Comparison of ENCODE assay signal across 10 cellular contexts in the genomic region with DNA sequence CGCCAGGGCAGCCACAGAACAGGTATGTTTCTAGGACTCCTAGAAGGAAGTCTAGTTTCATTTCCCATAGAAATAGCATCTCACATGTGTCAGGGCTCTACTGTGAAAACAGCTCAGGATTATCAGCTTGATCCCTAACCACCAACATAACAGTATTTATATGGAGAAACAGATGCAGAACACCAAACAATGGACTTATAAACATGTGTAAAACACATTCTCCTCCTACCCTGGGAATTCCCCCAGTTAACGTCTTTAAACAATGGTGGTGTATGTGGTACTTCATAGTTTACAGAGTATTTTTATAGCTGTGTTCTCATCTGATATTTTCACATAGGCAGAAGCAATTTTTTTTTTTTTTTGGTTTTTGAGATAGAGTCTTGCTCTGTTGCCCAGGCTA. TPM values are rescaled to one million over a fixed set of nuclear protein-coding genes. Genes with fewer than 3 reads are reported as not detected.
DNase-seq lines count a peak whose midpoint lies in the region; ATAC-seq, FAIRE-seq and TF ChIP-seq lines count a peak whose summit lies in the region.
"Had no signal": no experiment of that assay in that cellular context is flagged by ENCODE, and none has a peak within 500 bp of the region (broad histone marks: within the 10 kb centered on the region; RNA-seq: fewer than 3 reads in every experiment).

No MANE protein-coding gene starts in this region.

- H3K9ac ChIP-seq in liver (ENCODE audit: low read depth in 1 of 2, low read length in 2 of 2) (no peak overlapping the region), HepG2 (ENCODE audit: insufficient read depth, low read depth, low read length) (no peak overlapping the region)

- peaks cover 15 to 53% (median 27%) of the 10 kb centered on the region in 4 donors for H3K4me1 ChIP-seq in liver (ENCODE audit: control insufficient read depth in 4 of 4, insufficient read depth in 4 of 4, low read length in 3 of 4)
- H3K4me1 ChIP-seq in HepG2 (ENCODE audit: insufficient read depth, low read length): peaks cover 39% of the 10 kb centered on the region
- H3K4me1 ChIP-seq in lower lobe of right lung: peaks cover 69% of the 10 kb centered on the region

- no peak for DNase-seq in HepG2 (ENCODE audit: low spot score)
- no peak for DNase-seq in activated CD8-positive, alpha-beta T cell treated with anti-CD3 and anti-CD28 coated beads, Interleukin-2, amount 10 ng/mL, durations not matched to agents 7 days and 5 days
- no peak for DNase-seq in lower lobe of right lung
- DNase-seq in NCI-H146 (lab: John Stamatoyannopoulos, UW): no peak
- DNase-seq in stimulated activated naive CD4-positive, alpha-beta T cell (lab: John Stamatoyannopoulos, UW): no peak
- DNase-seq in NCI-H2227 (lab: John Stamatoyannopoulos, UW; ENCODE audit: unreplicated experiment): no peak
- DNase-seq: NCI-H774, ovary had no signal

- intact Hi-C loops in HepG2 (cut with micrococcal nuclease; ENCODE audit: unreplicated experiment) (no loop called here), lower lobe of right lung (cut with DNase I) (no loop called here)

- TF ChIP-seq CTCF in liver (IDR thresholded peaks at IDR 0.05; ENCODE audit: low read depth, low read length, missing input control) (no peak), HepG2 (CRISPR knock-in tag; IDR thresholded peaks at IDR 0.05) (no peak), lower lobe of right lung (IDR thresholded peaks at IDR 0.05) (no peak)

- peaks cover 91% of the 10 kb centered on the region for H3K4me1 Mint-ChIP-seq in activated CD8-positive, alpha-beta T cell treated with anti-CD3 and anti-CD28 coated beads, Interleukin-2, amount 10 ng/mL, durations not matched to agents 7 days and 5 days (ENCODE audit: low read depth)

- H3K27me3 Mint-ChIP-seq in activated CD8-positive, alpha-beta T cell treated with anti-CD3 and anti-CD28 coated beads, Interleukin-2, amount 10 ng/mL, durations not matched to agents 7 days and 5 days (ENCODE audit: low read depth): no peaks in the 10 kb centered on the region

- POLR2A ChIA-PET in HepG2 (lab: Yijun Ruan, JAX): no interaction called here
- POLR2A ChIA-PET in activated CD8-positive, alpha-beta T cell treated with anti-CD3 and anti-CD28 coated beads, Interleukin-2, amount 10 ng/mL, durations not matched to agents 7 days and 5 days (lab: Charles Lee): interaction anchor here (0.6 to 2.9 kb wide), 7 partner anchors 9 to 82 kb away, joined by 4 to 24 read pairs (median 6); a partner anchor contains a TSS

- H3K27ac ChIP-seq in liver (ENCODE audit: low read depth in 1 of 2, low read length in 2 of 2) (peak overlapping the region; percentile 54), HepG2 (ENCODE audit: extremely low read length, insufficient read depth, low read length) (no peak overlapping the region), lower lobe of right lung (peak overlapping the region; percentile 69)
- H3K27ac ChIP-seq: ovary had no signal

- TF ChIP-seq POLR2A in HepG2 (IDR thresholded peaks at IDR 0.05; ENCODE audit: insufficient read depth in 1 of 2, low read depth in 2 of 2, low read length in 2 of 2): no peak

- H3K9me3 ChIP-seq in liver (ENCODE audit: control insufficient read depth in 4 of 4, low read length in 3 of 4) (no peaks in the 10 kb centered on the region), HepG2 (ENCODE audit: low read length) (no peaks in the 10 kb centered on the region), lower lobe of right lung (no peaks in the 10 kb centered on the region)
- H3K9me3 ChIP-seq: ovary had no signal

- TF ChIP-seq RAD21 in liver (IDR thresholded peaks at IDR 0.05) (no peak), HepG2 (CRISPR knock-in tag; IDR thresholded peaks at IDR 0.05) (no peak)

- no peaks in the 10 kb centered on the region for H3K79me2 ChIP-seq in HepG2 (ENCODE audit: insufficient read depth, low read length)

- FAIRE-seq in HepG2 (lab: Jason Lieb, UNC): no peak

- H3K36me3 Mint-ChIP-seq in activated CD8-positive, alpha-beta T cell treated with anti-CD3 and anti-CD28 coated beads, Interleukin-2, amount 10 ng/mL, durations not matched to agents 7 days and 5 days (ENCODE audit: low read depth): peaks cover 92% of the 10 kb centered on the region

- no peaks in the 10 kb centered on the region for H3K27me3 ChIP-seq in liver (ENCODE audit: control insufficient read depth in 4 of 4, insufficient read depth in 4 of 4, low read length in 3 of 4)
- H3K27me3 ChIP-seq in HepG2 (ENCODE audit: control insufficient read depth in 1 of 2, insufficient read depth in 2 of 2, low read length in 2 of 2): no peaks in the 10 kb centered on the region
- H3K27me3 ChIP-seq in lower lobe of right lung (ENCODE audit: low read depth): no peaks in the 10 kb centered on the region
- H3K27me3 ChIP-seq: ovary had no signal

- H3K4me2 ChIP-seq in HepG2 (ENCODE audit: low read depth, low read length): no peak overlapping the region

- no TSS peak for BruUV-seq in HepG2 (replicated peaks; lab: Mats Ljungman, UMichigan)

- H2AFZ ChIP-seq in HepG2 (ENCODE audit: low read length): no peak overlapping the region

- TF ChIP-seq EP300 in HepG2 (IDR thresholded peaks at IDR 0.05; ENCODE audit: low read depth in 2 of 2, low read length in 2 of 2) (no peak), HepG2 (CRISPR knock-in tag; IDR thresholded peaks at IDR 0.05; ENCODE audit: borderline replicate concordance) (no peak)

- WGBS in liver: 54% methylated on average over 2 of the region's 2 CpGs
- WGBS in HepG2 (ENCODE audit: low lambda C conversion rate): 96% methylated on average over 2 of the region's 2 CpGs

- H3K36me3 ChIP-seq in liver (ENCODE audit: control insufficient read depth in 4 of 4, insufficient read depth in 3 of 4, low read depth in 1 of 4, low read length in 3 of 4) (peaks cover 5 to 61% (median 37%) of the 10 kb centered on the region in 4 donors), HepG2 (replicated peaks in 1 of 2; ENCODE audit: control insufficient read depth in 1 of 2, insufficient read depth in 2 of 2, low read length in 2 of 2) (no peaks in the 10 kb centered on the region; a peak in 1 of 5 replicates), lower lobe of right lung (peaks cover 67% of the 10 kb centered on the region)
- H3K36me3 ChIP-seq: ovary had no signal

- no peak for ATAC-seq in HepG2
- ATAC-seq in activated CD8-positive, alpha-beta T cell treated with anti-CD3 and anti-CD28 coated beads, Interleukin-2, amount 10 ng/mL, durations not matched to agents 7 days and 5 days: no peak
- no peak for ATAC-seq in lower lobe of right lung
- no peak for ATAC-seq in HG02884 (IDR thresholded peaks at IDR 0.05; ENCODE audit: unreplicated experiment)

- H3K4me3 ChIP-seq in liver (ENCODE audit: low read depth in 1 of 3, low read length in 3 of 3): no peak overlapping the region
- no peak overlapping the region for H3K4me3 ChIP-seq in HepG2 (replicated peaks in 1 of 3; ENCODE audit: insufficient read depth in 1 of 3, low read depth in 2 of 3, low read length in 3 of 3)
- no peak overlapping the region for H3K4me3 ChIP-seq in lower lobe of right lung
- H3K4me3 ChIP-seq: ovary had no signal

- peak overlapping the region; percentile 77 for H3K27ac Mint-ChIP-seq in activated CD8-positive, alpha-beta T cell treated with anti-CD3 and anti-CD28 coated beads, Interleukin-2, amount 10 ng/mL, durations not matched to agents 7 days and 5 days

- peaks cover 4% of the 10 kb centered on the region for H3K9me3 Mint-ChIP-seq in activated CD8-positive, alpha-beta T cell treated with anti-CD3 and anti-CD28 coated beads, Interleukin-2, amount 10 ng/mL, durations not matched to agents 7 days and 5 days (ENCODE audit: insufficient read depth)

- CTCF ChIA-PET in HepG2 (lab: Yijun Ruan, JAX; ENCODE audit: low intra/inter-chr PET ratio, low total read pairs): no interaction called here
- CTCF ChIA-PET in activated CD8-positive, alpha-beta T cell treated with anti-CD3 and anti-CD28 coated beads, Interleukin-2, amount 10 ng/mL, durations not matched to agents 7 days and 5 days (lab: Charles Lee): interaction anchor here (0.7 to 3.5 kb wide), 8 partner anchors 8 to 155 kb away, joined by 3 to 41 read pairs (median 3); no protein-coding TSS in a partner anchor

- H4K20me1 ChIP-seq in HepG2 (ENCODE audit: insufficient read depth, low read length): no peaks in the 10 kb centered on the region

- in situ Hi-C loops in HepG2 (cut with HindIII; ENCODE audit: extremely low pct_ligation_motif_present, low pct_unique_long_range_greater_than_20kb): no loop called here

- H3K4me3 Mint-ChIP-seq in activated CD8-positive, alpha-beta T cell treated with anti-CD3 and anti-CD28 coated beads, Interleukin-2, amount 10 ng/mL, durations not matched to agents 7 days and 5 days: peak overlapping the region; percentile 55

TF ChIP-seq in liver, 16 proteins besides CTCF, POLR2A, EP300 and RAD21 (continues in another document):
- no peak for TF ChIP-seq FOXA2 (IDR thresholded peaks at IDR 0.05)
- no peak for TF ChIP-seq YY1 (IDR thresholded peaks at IDR 0.05)

TF ChIP-seq in HepG2, 621 proteins besides CTCF, POLR2A, EP300 and RAD21 (continues in another document):
- TF ChIP-seq ATF7-NPFF (CRISPR knock-in tag; IDR thresholded peaks at IDR 0.05; ENCODE audit: low read depth): no peak

RNA-seq across cellular contexts. Expression of a gene that starts 9.7 kb away (rescaled TPM):
- 10 to 100 TPM; 55.4 to 67.1 TPM for total RNA-seq in liver
- polyA plus RNA-seq in liver: 10 to 100 TPM; 16.2 to 19.5 TPM
- 5.3 and 8.4 TPM in 2 replicates for total RNA-seq in HepG2 (2016; rRNA removed; fragmentation: Illumina TruSeq; extraction: Trizol)
- total RNA-seq in HepG2 (2016; cell fraction: cytosol; rRNA removed; fragmentation: Illumina TruSeq; extraction: Trizol; ENCODE audit: low read depth): 1.4 and 1.9 TPM in 2 replicates
- total RNA-seq in HepG2 (2016; cell fraction: insoluble cytoplasmic fraction; rRNA removed; fragmentation: Illumina TruSeq; extraction: Trizol): 6.3 and 9.1 TPM in 2 replicates
- 2.8 and 4.1 TPM in 2 replicates for total RNA-seq in HepG2 (2016; cell fraction: membrane; rRNA removed; fragmentation: Illumina TruSeq; extraction: Trizol)
- 6.0 and 7.6 TPM in 2 replicates for total RNA-seq in HepG2 (2016; cell fraction: nucleus; rRNA removed; fragmentation: Illumina TruSeq; extraction: Trizol)
- polyA plus RNA-seq in HepG2 (2011; rRNA removed): 9.9 and 20.3 TPM in 2 replicates
- 7.7 and 20.5 TPM in 2 replicates for polyA plus RNA-seq in HepG2 (2011; cell fraction: cytosol; rRNA removed)
- 1.8 and 3.8 TPM in 2 replicates for polyA plus RNA-seq in HepG2 (2011; cell fraction: nucleus; rRNA removed)
- 30.8 and 49.4 TPM in 2 replicates for polyA plus RNA-seq in HepG2 (2012)
- polyA plus RNA-seq in HepG2 (2016; cell fraction: cytosol; fragmentation: Illumina TruSeq; extraction: Trizol; ENCODE audit: low read depth): 1.2 and 1.3 TPM in 2 replicates
- polyA plus RNA-seq in HepG2 (2016; cell fraction: insoluble cytoplasmic fraction; fragmentation: Illumina TruSeq; extraction: Trizol; ENCODE audit: low read depth): 5.5 and 5.7 TPM in 2 replicates
- polyA plus RNA-seq in HepG2 (2016; cell fraction: membrane; fragmentation: Illumina TruSeq; extraction: Trizol; ENCODE audit: low read depth): 1.5 and 2.5 TPM in 2 replicates
- polyA plus RNA-seq in HepG2 (2016; cell fraction: nucleus; fragmentation: Illumina TruSeq; extraction: Trizol; ENCODE audit: insufficient read depth, low read depth): 9.4 and 10.5 TPM in 2 replicates
- polyA minus RNA-seq in HepG2 (2011; rRNA and poly(A)+ RNA removed; ENCODE audit: low replicate concordance): 1.5 and 11.8 TPM in 2 replicates
- 2.1 and 6.0 TPM in 2 replicates for polyA minus RNA-seq in HepG2 (2011; cell fraction: cytosol; rRNA and poly(A)+ RNA removed)
- 5.4 and 9.8 TPM in 2 replicates for polyA minus RNA-seq in HepG2 (2011; cell fraction: nucleus; rRNA and poly(A)+ RNA removed)
- 100 to 1,000 TPM; 106 to 108 TPM for total RNA-seq in activated CD8-positive, alpha-beta T cell treated with anti-CD3 and anti-CD28 coated beads, Interleukin-2, amount 10 ng/mL, durations not matched to agents 7 days and 5 days
- 168 TPM for total RNA-seq in lower lobe of right lung
